In genomic region chr4:188346171-188346809, GRCh38 we compare ENCODE assay signal across 28 cellular contexts.
"Had no signal": no experiment of that assay in that cellular context is flagged by ENCODE, and none has a peak within 500 bp of the region (broad histone marks: within the 10 kb centered on the region; RNA-seq: fewer than 3 reads in every experiment).

No MANE protein-coding gene starts in this region.

- ATAC-seq: activated CD4-positive, alpha-beta T cell treated with anti-CD3 and anti-CD28 coated beads for 36 hours; activated CD8-positive, alpha-beta T cell treated with anti-CD3 and anti-CD28 coated beads for 36 hours; activated T-cell treated with anti-CD3 and anti-CD28 coated beads, Interleukin-2, amount 50 U/mL, for 4 hours; activated T-helper 17 cell treated with anti-CD3 and anti-CD28 coated beads, Interleukin-2, amount 50 U/mL, for 72 hours; esophagus mucosa; foreskin keratinocyte; gastrocnemius medialis; heart left ventricle had no signal

- H3K27me3 ChIP-seq: brain microvascular endothelial cell, dorsolateral prefrontal cortex, foreskin keratinocyte, gastrocnemius medialis, heart left ventricle had no signal

- FAIRE-seq: astrocyte, bronchial epithelial cell had no signal

- H3K4me1 ChIP-seq: foreskin keratinocyte, gastrocnemius medialis, heart left ventricle had no signal

- H3K9me3 ChIP-seq: gastrocnemius medialis had no signal

- H3K36me3 ChIP-seq: brain microvascular endothelial cell, gastrocnemius medialis, heart left ventricle had no signal

- H3K4me3 ChIP-seq: coronary artery, dorsolateral prefrontal cortex, gastrocnemius medialis, heart left ventricle had no signal

- DNase-seq: activated CD4-positive, alpha-beta T cell treated with anti-CD3 and anti-CD28 coated beads for 36 hours; activated CD4-positive, alpha-beta T cell treated with anti-CD3 and anti-CD28 coated beads, Interleukin-2, amount 10 ng/mL, durations not matched to agents 24 days and 14 days; activated CD4-positive, alpha-beta T cell treated with anti-CD3 and anti-CD28 coated beads, Interleukin-2, amount 50 U/mL, for 4 hours; activated CD4-positive, CD25-positive, alpha-beta regulatory T cell; activated CD4-positive, CD25-positive, alpha-beta regulatory T cell treated with anti-CD3 and anti-CD28 coated beads, Interleukin-2, amount 50 U/mL, for 72 hours; activated CD8-positive, alpha-beta memory T cell treated with anti-CD3 and anti-CD28 coated beads for 24 hours; activated CD8-positive, alpha-beta T cell treated with anti-CD3 and anti-CD28 coated beads for 36 hours; activated effector memory CD4-positive, alpha-beta T cell treated with Interleukin-2 at 50 U/mL for 16 hours; activated gamma-delta T cell treated with Interleukin-2 at 50 U/mL for 16 hours; activated naive CD4-positive, alpha-beta T cell treated with anti-CD3 and anti-CD28 coated beads, Interleukin-2, amount 50 U/mL, for 16 hours; activated naive CD4-positive, alpha-beta T cell treated with Interleukin-2 at 50 U/mL for 16 hours; activated T-cell treated with anti-CD3 and anti-CD28 coated beads, Interleukin-2, amount 50 U/mL, for 4 hours; amniotic stem cell; anterior cingulate cortex; brain microvascular endothelial cell; dorsolateral prefrontal cortex; effector memory CD4-positive, alpha-beta T cell; endodermal cell; foreskin keratinocyte; gastrocnemius medialis; glutamatergic neuron; heart left ventricle; T-helper 2 cell had no signal

- H3K27ac ChIP-seq: brain microvascular endothelial cell, coronary artery, dorsolateral prefrontal cortex, foreskin keratinocyte, gastrocnemius medialis, heart left ventricle had no signal
